Comparison of ENCODE assay signal across 1 cellular context in the genomic region with DNA sequence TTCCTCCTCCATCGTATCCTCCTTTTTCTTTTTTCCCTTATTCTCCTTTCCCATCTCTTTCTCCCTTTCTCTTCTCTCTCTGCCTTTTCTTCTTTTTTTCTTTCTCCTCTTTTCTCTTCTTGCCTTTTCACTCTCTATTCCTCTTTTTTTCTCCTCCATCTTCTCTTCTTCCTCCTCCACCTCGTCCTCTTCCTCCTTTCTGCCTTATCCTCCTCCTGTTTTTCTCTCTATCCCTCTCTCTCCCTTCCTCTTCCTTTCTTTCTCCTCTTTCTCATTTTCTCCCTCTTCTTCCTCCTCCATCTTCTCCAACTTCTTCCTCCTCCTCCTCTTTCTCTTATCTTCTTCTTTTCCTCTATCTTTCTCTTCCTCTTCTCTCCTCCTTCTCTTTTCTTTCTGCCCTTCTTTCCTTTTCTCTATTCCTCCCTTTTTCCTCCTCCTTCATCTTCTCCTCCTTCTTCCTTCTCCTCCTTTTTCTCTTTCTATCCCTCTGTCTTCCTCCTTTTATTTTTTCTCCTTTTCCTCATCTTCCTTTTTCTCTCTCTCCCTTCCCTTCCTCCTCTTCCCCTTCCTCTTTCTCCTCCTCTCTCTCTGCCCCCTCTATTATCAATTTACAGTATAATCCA.
TF ChIP-seq lines count a peak whose summit lies in the region.

No MANE protein-coding gene starts in this region.

TF ChIP-seq in K562, 482 proteins besides CTCF, POLR2A, EP300 and RAD21:
- TF ChIP-seq, protein P1, sequence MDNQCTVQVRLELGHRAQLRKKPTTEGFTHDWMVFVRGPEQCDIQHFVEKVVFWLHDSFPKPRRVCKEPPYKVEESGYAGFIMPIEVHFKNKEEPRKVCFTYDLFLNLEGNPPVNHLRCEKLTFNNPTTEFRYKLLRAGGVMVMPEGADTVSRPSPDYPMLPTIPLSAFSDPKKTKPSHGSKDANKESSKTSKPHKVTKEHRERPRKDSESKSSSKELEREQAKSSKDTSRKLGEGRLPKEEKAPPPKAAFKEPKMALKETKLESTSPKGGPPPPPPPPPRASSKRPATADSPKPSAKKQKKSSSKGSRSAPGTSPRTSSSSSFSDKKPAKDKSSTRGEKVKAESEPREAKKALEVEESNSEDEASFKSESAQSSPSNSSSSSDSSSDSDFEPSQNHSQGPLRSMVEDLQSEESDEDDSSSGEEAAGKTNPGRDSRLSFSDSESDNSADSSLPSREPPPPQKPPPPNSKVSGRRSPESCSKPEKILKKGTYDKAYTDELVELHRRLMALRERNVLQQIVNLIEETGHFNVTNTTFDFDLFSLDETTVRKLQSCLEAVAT (IDR thresholded peaks at IDR 0.05) = 0 out of 4 replicates have a peak, but pooled peaks of 1 of the 2 experiments have one; percentile 20
- no peak for TF ChIP-seq MTA2 (IDR thresholded peaks at IDR 0.05; ENCODE audit: low read depth)
- no peak for TF ChIP-seq TARDBP (IDR thresholded peaks at IDR 0.05)
- TF ChIP-seq ERF (CRISPR knock-in tag; IDR thresholded peaks at IDR 0.05) = no peak
- no peak for TF ChIP-seq KLF16 (IDR thresholded peaks at IDR 0.05)
- TF ChIP-seq PHF21A (IDR thresholded peaks at IDR 0.05; ENCODE audit: borderline replicate concordance, low read depth) = no peak
- no peak for TF ChIP-seq POLR2B (IDR thresholded peaks at IDR 0.05; ENCODE audit: low read depth, partially characterized antibody)
- TF ChIP-seq, protein P2, sequence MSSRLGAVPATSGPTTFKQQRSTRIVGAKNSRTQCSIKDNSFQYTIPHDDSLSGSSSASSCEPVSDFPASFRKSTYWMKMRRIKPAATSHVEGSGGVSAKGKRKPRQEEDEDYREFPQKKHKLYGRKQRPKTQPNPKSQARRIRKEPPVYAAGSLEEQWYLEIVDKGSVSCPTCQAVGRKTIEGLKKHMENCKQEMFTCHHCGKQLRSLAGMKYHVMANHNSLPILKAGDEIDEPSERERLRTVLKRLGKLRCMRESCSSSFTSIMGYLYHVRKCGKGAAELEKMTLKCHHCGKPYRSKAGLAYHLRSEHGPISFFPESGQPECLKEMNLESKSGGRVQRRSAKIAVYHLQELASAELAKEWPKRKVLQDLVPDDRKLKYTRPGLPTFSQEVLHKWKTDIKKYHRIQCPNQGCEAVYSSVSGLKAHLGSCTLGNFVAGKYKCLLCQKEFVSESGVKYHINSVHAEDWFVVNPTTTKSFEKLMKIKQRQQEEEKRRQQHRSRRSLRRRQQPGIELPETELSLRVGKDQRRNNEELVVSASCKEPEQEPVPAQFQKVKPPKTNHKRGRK (tag; IDR thresholded peaks at IDR 0.05) = peak; percentile 97
- TF ChIP-seq SNIP1 (IDR thresholded peaks at IDR 0.05; ENCODE audit: low read depth) = no peak
